Comparison of ENCODE assay signal across 15 cellular contexts in the genomic region with DNA sequence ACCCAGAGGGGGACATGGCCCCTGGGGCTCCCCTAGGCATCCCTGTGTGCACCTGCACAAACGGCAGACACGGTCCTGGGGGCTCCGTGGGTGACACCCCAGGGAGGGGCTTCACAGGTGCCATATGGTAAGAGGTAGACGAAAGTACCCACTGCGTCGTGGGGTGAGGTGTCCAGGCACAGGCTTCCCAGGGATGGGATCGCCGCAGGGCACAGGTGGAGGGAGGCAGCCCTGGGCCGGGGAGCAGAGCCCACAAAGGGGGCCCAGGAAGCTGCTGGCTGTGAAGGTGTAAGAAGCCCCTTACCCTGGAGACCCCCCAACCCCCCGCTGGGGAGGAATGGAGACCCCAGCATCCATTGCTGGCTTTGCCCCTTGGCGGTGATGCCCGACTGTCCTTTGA. TPM values are rescaled to one million over a fixed set of nuclear protein-coding genes. Genes with fewer than 3 reads are reported as not detected.
DNase-seq lines count a peak whose midpoint lies in the region; ATAC-seq and TF ChIP-seq lines count a peak whose summit lies in the region.
"Had no signal": no experiment of that assay in that cellular context is flagged by ENCODE, and none has a peak within 500 bp of the region (broad histone marks: within the 10 kb centered on the region; RNA-seq: fewer than 3 reads in every experiment).

No MANE protein-coding gene starts in this region.

- no peaks in the 10 kb centered on the region for H3K27me3 Mint-ChIP-seq in T-helper 17 cell
- H3K27me3 Mint-ChIP-seq in chondrocyte (ENCODE audit: low read depth): peaks cover 3% of the 10 kb centered on the region

- no peak overlapping the region for H3K27ac Mint-ChIP-seq in T-helper 17 cell
- H3K27ac Mint-ChIP-seq in chondrocyte (ENCODE audit: unreplicated experiment): no peak overlapping the region
- H3K27ac Mint-ChIP-seq: CD8-positive, alpha-beta T cell; H9 had no signal

- H3K27ac ChIP-seq in BLaER1 (0 out of 2 replicates have a peak overlapping the region, but pooled peaks have one; percentile 41), mesendoderm (ENCODE audit: low read depth, low read length) (no peak overlapping the region)
- peak overlapping the region in 6 of 11 experiments; percentile 1 to 80 (median 26); a peak in 4 of 22 replicates for H3K27ac ChIP-seq in BLaER1 treated with 17β-estradiol and CSF1 and Interleukin-3, amounts not matched to agents 10 nM and 100 nM

- H3K23ac ChIP-seq in mesendoderm (ENCODE audit: low read length): no peak overlapping the region

- H3K4ac ChIP-seq in mesendoderm (ENCODE audit: low read depth, low read length): no peak overlapping the region

- H3K9me3 Mint-ChIP-seq in chondrocyte (ENCODE audit: low read depth): no peaks in the 10 kb centered on the region
- H3K9me3 Mint-ChIP-seq: CD14-positive monocyte; CD8-positive, alpha-beta T cell; H9 had no signal

- H4K20me1 ChIP-seq in BLaER1: peaks cover 87% of the 10 kb centered on the region
- H4K20me1 ChIP-seq in BLaER1 treated with 17β-estradiol and CSF1 and Interleukin-3, amounts not matched to agents 10 nM and 100 nM: peaks cover 0 to 96% (median 13%) of the 10 kb centered on the region in 11 experiments; a peak in 11 of 22 replicates

- H3K4me3 ChIP-seq in BLaER1: no peak overlapping the region
- H3K4me3 ChIP-seq in BLaER1 treated with 17β-estradiol and CSF1 and Interleukin-3, amounts not matched to agents 10 nM and 100 nM: no peak overlapping the region
- H3K4me3 ChIP-seq in mesendoderm (ENCODE audit: low read length): no peak overlapping the region

- H3K18ac ChIP-seq in mesendoderm (ENCODE audit: low read length): no peak overlapping the region

- no peak overlapping the region for H2AK5ac ChIP-seq in mesendoderm (ENCODE audit: low read length)

- H3K9me3 ChIP-seq in BLaER1 (no peaks in the 10 kb centered on the region), T-helper 17 cell (ENCODE audit: control insufficient read depth, low read length, poor library complexity, severe bottlenecking) (no peaks in the 10 kb centered on the region)
- no peaks in the 10 kb centered on the region for H3K9me3 ChIP-seq in BLaER1 treated with 17β-estradiol and CSF1 and Interleukin-3, amounts not matched to agents 10 nM and 100 nM (replicated peaks in 1 of 11)
- H3K9me3 ChIP-seq: BE2C had no signal

- H3K4me3 Mint-ChIP-seq in T-helper 17 cell (peak overlapping the region; percentile 21), chondrocyte (ENCODE audit: unreplicated experiment) (no peak overlapping the region)
- H3K4me3 Mint-ChIP-seq: CD14-positive monocyte; CD8-positive, alpha-beta T cell; H9 had no signal

- H3K9ac ChIP-seq in BLaER1 (no peak overlapping the region), mesendoderm (ENCODE audit: low read length) (no peak overlapping the region)
- peak overlapping the region in 3 of 11 experiments; percentile 2 to 53 (median 9); a peak in 3 of 22 replicates for H3K9ac ChIP-seq in BLaER1 treated with 17β-estradiol and CSF1 and Interleukin-3, amounts not matched to agents 10 nM and 100 nM

- WGBS in mesendoderm (ENCODE audit: extremely low coverage, insufficient coverage, low lambda C conversion rate): no CpG with 5 or more reads among the region's 12 CpGs

- H3K56ac ChIP-seq in mesendoderm (ENCODE audit: low read length): peak overlapping the region; percentile 25

- no peaks in the 10 kb centered on the region for H3K79me2 ChIP-seq in mesendoderm (ENCODE audit: control insufficient read depth, insufficient read depth, low read length)

- no peak overlapping the region for H4K8ac ChIP-seq in mesendoderm (ENCODE audit: low read depth, low read length)

- H3K36me3 Mint-ChIP-seq in T-helper 17 cell (ENCODE audit: low read depth) (peaks cover 4% of the 10 kb centered on the region), chondrocyte (ENCODE audit: low read depth) (no peaks in the 10 kb centered on the region)

- H3K27me3 ChIP-seq in BLaER1: no peaks in the 10 kb centered on the region
- H3K27me3 ChIP-seq in BLaER1 treated with 17β-estradiol and CSF1 and Interleukin-3, amounts not matched to agents 10 nM and 100 nM: no peaks in the 10 kb centered on the region
- H3K27me3 ChIP-seq in mesendoderm (ENCODE audit: insufficient read depth, low read length, poor library complexity): no peaks in the 10 kb centered on the region
- H3K27me3 ChIP-seq: BE2C had no signal

- no peak overlapping the region for H2BK120ac ChIP-seq in mesendoderm (ENCODE audit: low read depth, low read length)

- H3K36me3 ChIP-seq in BLaER1: peaks cover 68% of the 10 kb centered on the region
- peaks cover 11 to 94% (median 37%) of the 10 kb centered on the region in 11 experiments; a peak in 17 of 22 replicates for H3K36me3 ChIP-seq in BLaER1 treated with 17β-estradiol and CSF1 and Interleukin-3, amounts not matched to agents 10 nM and 100 nM
- H3K36me3 ChIP-seq in mesendoderm (ENCODE audit: control insufficient read depth, insufficient read depth, low read length): no peaks in the 10 kb centered on the region

- H4K5ac ChIP-seq in mesendoderm (ENCODE audit: low read length): no peak overlapping the region

- peaks cover 93% of the 10 kb centered on the region for H3K4me1 ChIP-seq in BLaER1
- peaks cover 69 to 96% (median 92%) of the 10 kb centered on the region in 10 experiments for H3K4me1 ChIP-seq in BLaER1 treated with 17β-estradiol and CSF1 and Interleukin-3, amounts not matched to agents 10 nM and 100 nM
- peaks cover 2% of the 10 kb centered on the region for H3K4me1 ChIP-seq in mesendoderm (ENCODE audit: control insufficient read depth, low read depth, low read length)

- H3K4me1 Mint-ChIP-seq in T-helper 17 cell (peaks cover 7% of the 10 kb centered on the region), chondrocyte (ENCODE audit: low read depth) (peaks cover 3% of the 10 kb centered on the region)

- H3K4me2 ChIP-seq in BLaER1: peak overlapping the region; percentile 51
- peak overlapping the region; percentile 32 to 100 (median 54); a peak in 21 of 22 replicates for H3K4me2 ChIP-seq in BLaER1 treated with 17β-estradiol and CSF1 and Interleukin-3, amounts not matched to agents 10 nM and 100 nM
- no peak overlapping the region for H3K4me2 ChIP-seq in mesendoderm (ENCODE audit: low read length)

- H2BK5ac ChIP-seq in mesendoderm (ENCODE audit: low read length): no peak overlapping the region

- TF ChIP-seq CTCF in chondrocyte (IDR thresholded peaks at IDR 0.05): no peak

- no peak for DNase-seq in T-helper 17 cell
- no peak for DNase-seq in mesendoderm
- no peak for DNase-seq in chondrocyte (ENCODE audit: low spot score)
- DNase-seq: ACHN; BE2C; Calu3; CD8-positive, alpha-beta T cell; DMS79 treated with DMSO at 0.1 percent for 48 hours; GF-D8; H9 had no signal

- H3K79me1 ChIP-seq in mesendoderm (ENCODE audit: low read length): no peaks in the 10 kb centered on the region

- no peak overlapping the region for H2BK15ac ChIP-seq in mesendoderm (replicated peaks; ENCODE audit: low read depth)

- ATAC-seq in T-helper 17 cell (no peak), GM21737 (IDR thresholded peaks at IDR 0.05; ENCODE audit: unreplicated experiment) (no peak)
- ATAC-seq: CD8-positive, alpha-beta T cell had no signal

RNA-seq across cellular contexts. Expression of a gene that starts 10.9 kb away (rescaled TPM):
- total RNA-seq in T-helper 17 cell: 100 to 1,000 TPM; 134 TPM
- polyA plus RNA-seq in mesendoderm (2013, experiment 1 of 2): 0.17 TPM
- polyA plus RNA-seq in mesendoderm (2013, experiment 2 of 2): 0.13 TPM
- total RNA-seq in chondrocyte: 1.2 to 1.4 TPM (median 1.2 TPM) in 3 replicates
- total RNA-seq: H1 had no signal

RNA-seq across cellular contexts. Expression of a gene that starts 51.4 kb away (rescaled TPM):
- total RNA-seq in T-helper 17 cell: 1 to 10 TPM; 4.1 to 4.3 TPM
- 0.45 TPM for polyA plus RNA-seq in mesendoderm (2013, experiment 1 of 2)
- 0.55 TPM for polyA plus RNA-seq in mesendoderm (2013, experiment 2 of 2)
- total RNA-seq in chondrocyte: 0.47 to 0.70 TPM (median 0.64 TPM) in 3 replicates
- polyA plus RNA-seq: CD14-positive monocyte had no signal

RNA-seq across cellular contexts. Expression of a gene that starts 59.6 kb away (rescaled TPM):
- total RNA-seq in T-helper 17 cell (not detected), chondrocyte (0.68 to 4.8 TPM (median 3.5 TPM) in 3 replicates)
- polyA plus RNA-seq in mesendoderm (2013, experiment 1 of 2): 1.8 TPM
- polyA plus RNA-seq in mesendoderm (2013, experiment 2 of 2): 1.9 TPM
- total RNA-seq: Calu3; CD8-positive, alpha-beta T cell had no signal
- polyA plus RNA-seq: CD14-positive monocyte had no signal

Comparison
In these comparisons a context has a peak if more than half of its experiments do, and no peak if none do; other contexts are left out.
1. RNA of a gene that starts 10.9 kb away (total RNA-seq): 134 TPM in T-helper 17 cell; 1.2 to 1.4 TPM in chondrocyte; every median in the first group is over 10 times any median in the second.